8 cellular contexts compared by ENCODE assay signal in the genomic region with DNA sequence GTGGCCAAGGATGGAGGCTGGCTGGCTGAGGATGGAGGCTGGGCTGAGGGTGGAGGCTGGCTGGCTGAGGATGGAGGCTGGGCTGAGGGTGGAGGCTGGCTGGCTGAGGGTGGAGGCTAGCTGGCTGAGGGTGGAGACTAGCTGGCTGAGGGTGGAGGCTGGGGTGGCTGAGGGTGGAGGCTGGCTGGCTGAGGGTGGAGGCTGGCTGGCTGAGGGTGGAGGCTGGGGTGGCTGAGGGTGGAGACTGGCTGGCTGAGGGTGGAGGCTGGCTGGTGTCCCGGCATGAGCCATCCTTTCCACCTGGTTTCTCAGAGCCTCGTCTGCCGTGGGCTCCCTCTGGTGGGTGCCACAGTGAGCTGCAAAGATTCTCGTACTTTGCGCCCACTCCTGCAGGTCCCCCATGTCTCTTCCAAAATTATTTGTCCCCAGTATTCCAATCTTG.
DNase-seq lines count a peak whose midpoint lies in the region; ATAC-seq, FAIRE-seq and TF ChIP-seq lines count a peak whose summit lies in the region.
"Had no signal": no experiment of that assay in that cellular context is flagged by ENCODE, and none has a peak within 500 bp of the region (broad histone marks: within the 10 kb centered on the region; RNA-seq: fewer than 3 reads in every experiment).

No MANE protein-coding gene starts in this region.

- no peaks in the 10 kb centered on the region for H3K36me3 Mint-ChIP-seq in WTC11
- no peaks in the 10 kb centered on the region for H3K36me3 Mint-ChIP-seq in activated T-helper 17 cell treated with anti-CD3 and anti-CD28 coated beads, Interleukin-2, amount 50 U/mL, for 72 hours (ENCODE audit: low read depth)
- H3K36me3 Mint-ChIP-seq: immature natural killer cell had no signal

- H3K4me1 Mint-ChIP-seq in WTC11, result peaks cover 18% of the 10 kb centered on the region
- H3K4me1 Mint-ChIP-seq in activated T-helper 17 cell treated with anti-CD3 and anti-CD28 coated beads, Interleukin-2, amount 50 U/mL, for 72 hours, result no peaks in the 10 kb centered on the region

- peak; percentile 72 for ATAC-seq in WTC11
- ATAC-seq in activated T-helper 17 cell treated with anti-CD3 and anti-CD28 coated beads, Interleukin-2, amount 50 U/mL, for 72 hours (replicated peaks), result no peak

- peak; percentile 24; the same call in 1 of the 2 replicates for TF ChIP-seq CTCF in WTC11 (IDR thresholded peaks at IDR 0.05)

- peaks cover 23% of the 10 kb centered on the region for H3K27me3 Mint-ChIP-seq in WTC11 (ENCODE audit: low read depth)
- peaks cover 7% of the 10 kb centered on the region for H3K27me3 Mint-ChIP-seq in activated T-helper 17 cell treated with anti-CD3 and anti-CD28 coated beads, Interleukin-2, amount 50 U/mL, for 72 hours

- DNase-seq in ELR (ENCODE audit: low read depth), result peak; percentile 44
- peak; percentile 75 for DNase-seq in HTR-8/SVneo (ENCODE audit: insufficient read length, low spot score)
- DNase-seq in WTC11 (ENCODE audit: low spot score), result peak; percentile 49
- DNase-seq in iPS-NIHi11 (ENCODE audit: low spot score), result peak; percentile 67
- peak; percentile 4 for DNase-seq in stromal cell of bone marrow (ENCODE audit: low read depth)
- DNase-seq in T-helper 2 cell, result no peak

- CTCF ChIA-PET in WTC11 (lab: Charles Lee), result interaction anchor here (0.6 to 3.0 kb wide), 19 partner anchors 8 to 317 kb away, joined by 3 to 21 read pairs (median 4); a partner anchor contains a TSS

- H3K9me3 Mint-ChIP-seq in WTC11, result no peaks in the 10 kb centered on the region
- H3K9me3 Mint-ChIP-seq in activated T-helper 17 cell treated with anti-CD3 and anti-CD28 coated beads, Interleukin-2, amount 50 U/mL, for 72 hours, result peaks cover 6% of the 10 kb centered on the region

- POLR2A ChIA-PET in WTC11 (lab: Charles Lee), result no interaction called here

- H3K4me3 Mint-ChIP-seq in WTC11, result no peak overlapping the region
- no peak overlapping the region for H3K4me3 Mint-ChIP-seq in activated T-helper 17 cell treated with anti-CD3 and anti-CD28 coated beads, Interleukin-2, amount 50 U/mL, for 72 hours
- H3K4me3 Mint-ChIP-seq: immature natural killer cell had no signal

- no peak overlapping the region for H3K27ac Mint-ChIP-seq in WTC11
- H3K27ac Mint-ChIP-seq in activated T-helper 17 cell treated with anti-CD3 and anti-CD28 coated beads, Interleukin-2, amount 50 U/mL, for 72 hours, result no peak overlapping the region

- FAIRE-seq in HTR-8/SVneo (lab: Jason Lieb, UNC), result peak; percentile 97

TF ChIP-seq in WTC11, 78 proteins besides CTCF, POLR2A, EP300 and RAD21:
- TF ChIP-seq FOXJ3 (CRISPR knock-in tag; IDR thresholded peaks at IDR 0.05; ENCODE audit: borderline replicate concordance) (no peak), MYBL2 (CRISPR knock-in tag; IDR thresholded peaks at IDR 0.05) (no peak)

Comparison
In these comparisons a context has a peak if more than half of its experiments do, and no peak if none do; other contexts are left out.
1. DNase-seq: peak in ELR (single experiment), HTR-8/SVneo (single experiment), WTC11 (single experiment), iPS-NIHi11 (single experiment) and stromal cell of bone marrow (single experiment); none in T-helper 2 cell (0 of 5).